In the genomic region with DNA sequence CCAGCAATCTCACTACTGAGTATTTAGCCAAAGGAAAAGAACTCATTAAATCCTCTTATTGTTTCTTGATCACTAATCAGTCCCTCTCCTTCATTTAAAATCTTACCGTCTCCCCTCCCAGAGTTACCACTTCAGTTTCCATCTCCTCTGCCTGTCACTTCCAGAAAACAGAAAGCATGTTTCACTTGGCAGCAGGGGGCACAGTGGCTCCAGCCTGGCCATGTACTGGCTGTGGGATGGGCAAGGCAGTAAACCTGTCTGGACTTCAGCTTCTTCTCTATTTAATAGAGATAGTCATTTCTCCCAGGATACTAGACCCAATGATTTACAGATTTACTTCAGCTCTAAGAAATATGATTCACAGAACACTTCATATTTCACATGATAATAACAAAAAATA, we compare ENCODE assay signal across 8 cellular contexts.
DNase-seq lines count a peak whose midpoint lies in the region; ATAC-seq and TF ChIP-seq lines count a peak whose summit lies in the region.

No MANE protein-coding gene starts in this region.

- H3K36me3 ChIP-seq in fibroblast of lung (ENCODE audit: control insufficient read depth, insufficient read depth, low read length) (no peaks in the 10 kb centered on the region), parathyroid adenoma (ENCODE audit: control insufficient read depth, insufficient read depth, low read length) (no peaks in the 10 kb centered on the region)

- no peak overlapping the region for H2AFZ ChIP-seq in fibroblast of lung (ENCODE audit: low read length)
- H2AFZ ChIP-seq in parathyroid adenoma = no peak overlapping the region

- H3K9me3 ChIP-seq in fibroblast of lung (ENCODE audit: control insufficient read depth, insufficient read depth, low read depth, low read length) (no peaks in the 10 kb centered on the region), parathyroid adenoma (ENCODE audit: control insufficient read depth, low read length) (no peaks in the 10 kb centered on the region)

- TF ChIP-seq CTCF in fibroblast of lung (conservative IDR thresholded peaks at IDR 0.05 in 1 of 2, IDR thresholded peaks at IDR 0.05 in 1 of 2; ENCODE audit: low read depth in 1 of 2, low read length in 2 of 2) (peak; percentile 40 to 59), parathyroid adenoma (IDR thresholded peaks at IDR 0.05) (peak; percentile 37)

- H3K4me2 ChIP-seq in fibroblast of lung (ENCODE audit: extremely low read depth, insufficient read depth, low read length) (no peak overlapping the region), parathyroid adenoma (ENCODE audit: low read length) (no peak overlapping the region)

- H3K4me1 ChIP-seq in fibroblast of lung (ENCODE audit: control insufficient read depth, extremely low read depth, insufficient read depth, low read length) (no peaks in the 10 kb centered on the region), parathyroid adenoma (no peaks in the 10 kb centered on the region)

- no peak overlapping the region for H3K4me3 ChIP-seq in fibroblast of lung (replicated peaks in 1 of 4; ENCODE audit: control extremely low read depth in 1 of 4, insufficient read depth in 1 of 4, low read depth in 3 of 4, low read length in 4 of 4)
- H3K4me3 ChIP-seq in parathyroid adenoma (ENCODE audit: low read depth, low read length) = no peak overlapping the region

- no peak overlapping the region for H3K27ac ChIP-seq in fibroblast of lung (ENCODE audit: insufficient read depth, low read length)
- no peak overlapping the region for H3K27ac ChIP-seq in parathyroid adenoma

- H3K27me3 ChIP-seq in fibroblast of lung (ENCODE audit: control insufficient read depth, insufficient read depth, low read length) (no peaks in the 10 kb centered on the region), parathyroid adenoma (ENCODE audit: control insufficient read depth, insufficient read depth, low read length) (no peaks in the 10 kb centered on the region)

- H4K20me1 ChIP-seq in fibroblast of lung (ENCODE audit: control insufficient read depth, extremely low read depth, insufficient read depth, low read length) = no peaks in the 10 kb centered on the region

- H3K79me2 ChIP-seq in fibroblast of lung (ENCODE audit: control insufficient read depth, insufficient read depth, low read length) = no peaks in the 10 kb centered on the region
- H3K79me2 ChIP-seq in parathyroid adenoma = no peaks in the 10 kb centered on the region

- DNase-seq in DMS153 (lab: John Stamatoyannopoulos, UW) (peak; percentile 45), HCEC 1CT (peak; percentile 21), T1000 (lab: John Stamatoyannopoulos, UW) (peak; percentile 19), fibroblast of lung (ENCODE audit: low read depth in 2 of 2) (peak in 1 of 2 donors; percentile 54), NCI-H2081 (lab: John Stamatoyannopoulos, UW) (no peak), HPDE6-E6E7 (ENCODE audit: extremely low spot score) (no peak)

- H3K9ac ChIP-seq in fibroblast of lung (ENCODE audit: insufficient read depth, low read length) = no peak overlapping the region
- H3K9ac ChIP-seq in parathyroid adenoma = no peak overlapping the region

- no peak for ATAC-seq in GM21825 (IDR thresholded peaks at IDR 0.05; ENCODE audit: unreplicated experiment)

Comparison
In these comparisons a context has a peak if more than half of its experiments do, and no peak if none do; other contexts are left out.
1. DNase-seq: peak in DMS153 (single experiment), HCEC 1CT (single experiment) and T1000 (single experiment); none in NCI-H2081 (0 of 2) and HPDE6-E6E7 (single experiment).